9 cellular contexts compared by ENCODE assay signal in the genomic region with DNA sequence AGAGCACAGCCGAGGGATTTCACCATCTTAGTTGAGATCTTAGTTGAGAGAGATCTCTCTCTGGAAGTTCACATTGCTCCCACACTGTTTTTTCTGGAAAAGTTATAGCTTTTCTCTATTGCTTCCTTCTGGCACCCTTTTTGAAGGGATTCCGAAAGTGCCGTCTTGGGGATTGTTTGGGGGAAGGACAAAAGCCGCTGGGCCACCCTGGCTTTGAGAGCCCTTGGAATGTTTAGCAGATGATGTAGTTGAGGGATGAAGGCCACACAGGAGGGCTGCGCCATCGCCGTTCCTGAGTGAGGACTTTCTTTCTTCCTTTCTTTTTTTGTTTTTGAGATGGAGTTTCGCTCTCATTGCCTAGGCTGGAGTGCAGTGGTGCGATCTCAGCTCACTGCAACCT. TPM values are rescaled to one million over a fixed set of nuclear protein-coding genes. Genes with fewer than 3 reads are reported as not detected.
A peak's percentile ranks its signal among the peaks of the same experiment; 100 is the strongest.
DNase-seq lines count a peak whose midpoint lies in the region; ATAC-seq and TF ChIP-seq lines count a peak whose summit lies in the region.
"Had no signal": no experiment of that assay in that cellular context is flagged by ENCODE, and none has a peak within 500 bp of the region (broad histone marks: within the 10 kb centered on the region; RNA-seq: fewer than 3 reads in every experiment).

No MANE protein-coding gene starts in this region.

- H3K4me3 ChIP-seq in PC-3 (ENCODE audit: low read length): no peak overlapping the region
- no peak overlapping the region for H3K4me3 ChIP-seq in right lobe of liver

- no peak overlapping the region for H3K4me3 Mint-ChIP-seq in brain

- H3K36me3 ChIP-seq in PC-3 (ENCODE audit: low read depth, low read length) (no peaks in the 10 kb centered on the region), right lobe of liver (no peaks in the 10 kb centered on the region)

- H3K9me2 ChIP-seq in PC-3 (replicated peaks; ENCODE audit: low read length): no peaks in the 10 kb centered on the region

- H3K9me3 ChIP-seq in PC-3 (ENCODE audit: low read length): no peaks in the 10 kb centered on the region
- H3K9me3 ChIP-seq in right lobe of liver: no peaks in the 10 kb centered on the region

- H3K9ac ChIP-seq in PC-3 (ENCODE audit: low read length): no peak overlapping the region

- in situ Hi-C loops in KBM-7 (cut with MboI; ENCODE audit: low pct_unique_long_range_greater_than_20kb, low sequenced_read_pairs): no loop called here

- POLR2A ChIA-PET in PC-3 (lab: Charles Lee; ENCODE audit: unreplicated experiment): interaction anchor here (0.7 kb wide), 1 partner anchor 1568 kb away, joined by 4 read pairs; no protein-coding TSS in a partner anchor

- BruUV-seq in PC-3 (replicated peaks; lab: Mats Ljungman, UMichigan): no TSS peak

- peaks cover 19% of the 10 kb centered on the region for H3K36me3 Mint-ChIP-seq in brain

- H3K27ac ChIP-seq in PC-3 (ENCODE audit: low read length) (peak overlapping the region; percentile 93), right lobe of liver (peak overlapping the region; percentile 40 to 84 (median 63)), substantia nigra (ENCODE audit: low read depth, low read length, poor library complexity, severe bottlenecking) (peak overlapping the region; percentile 55)

- peaks cover 0 to 10% (median 3%) of the 10 kb centered on the region in 5 experiments for H3K9me3 Mint-ChIP-seq in brain

- CTCF ChIA-PET in PC-3 (lab: Charles Lee): no interaction called here

- peaks cover 4% of the 10 kb centered on the region for H3K27me3 Mint-ChIP-seq in brain

- no peak overlapping the region for H2AFZ ChIP-seq in PC-3 (ENCODE audit: low read length)

- intact Hi-C loops in PC-3 (cut with micrococcal nuclease): loop anchor here (2.0 kb wide), 2 partner anchors 37 to 51 kb away; no protein-coding TSS in a partner anchor
- intact Hi-C loops in right lobe of liver (cut with DNase I): no loop called here

- WGBS in right lobe of liver (ENCODE audit: insufficient coverage, low coverage, low lambda C conversion rate, missing lambda C conversion rate): 78% methylated on average over 7 of the region's 9 CpGs

- peaks cover 8% of the 10 kb centered on the region for H3F3A ChIP-seq in PC-3 (ENCODE audit: low read length, unreplicated experiment)

- no peak for TF ChIP-seq POLR2A in right lobe of liver (IDR thresholded peaks at IDR 0.05)

- DNase-seq in PC-3 (no peak), right lobe of liver (peak in 2 of 3 donors; percentile 8 to 17), substantia nigra (lab: John Stamatoyannopoulos, UW) (no peak), iPS-NIHi11 (ENCODE audit: low spot score) (no peak), KBM-7 (no peak)
- no peak for DNase-seq in central memory CD4-positive, alpha-beta T cell

- peaks cover 92% of the 10 kb centered on the region for H3K79me2 ChIP-seq in PC-3 (ENCODE audit: low read length)

- H3K4me1 ChIP-seq in PC-3 (ENCODE audit: insufficient read depth, low read length): peaks cover 87% of the 10 kb centered on the region
- H3K4me1 ChIP-seq in right lobe of liver: peaks cover 0 to 51% (median 24%) of the 10 kb centered on the region in 4 donors

- TF ChIP-seq CTCF in PC-3 (conservative IDR thresholded peaks at IDR 0.05; ENCODE audit: low read depth, low read length) (no peak), brain (conservative IDR thresholded peaks at IDR 0.05) (no peak), right lobe of liver (IDR thresholded peaks at IDR 0.05) (no peak)

- no peak overlapping the region for H3K4me2 ChIP-seq in PC-3 (ENCODE audit: low read length)

- H4K20me1 ChIP-seq in PC-3 (ENCODE audit: low read length): no peaks in the 10 kb centered on the region

- ATAC-seq in PC-3 (no peak), right lobe of liver (no peak)
- ATAC-seq: activated CD4-positive, CD25-positive, alpha-beta regulatory T cell treated with anti-CD3 and anti-CD28 coated beads, Interleukin-2, amount 50 U/mL, for 24 hours; Panc1 had no signal

- peaks cover 83% of the 10 kb centered on the region for H3K4me1 Mint-ChIP-seq in brain

- H3K27me3 ChIP-seq in PC-3 (ENCODE audit: low read length): no peaks in the 10 kb centered on the region
- no peaks in the 10 kb centered on the region for H3K27me3 ChIP-seq in right lobe of liver

- peak overlapping the region in 3 of 5 experiments; percentile 64 to 84 (median 77) for H3K27ac Mint-ChIP-seq in brain

RNA-seq across cellular contexts. Expression of a gene that starts 17.7 kb away (rescaled TPM):
- total RNA-seq in PC-3 (2014; rRNA removed): 49.6 and 64.0 TPM in 2 replicates
- 50.7 TPM for polyA plus RNA-seq in brain (ENCODE audit: insufficient read depth, low read depth, low replicate concordance)
- 10 to 100 TPM; 25.4 to 49.1 (median 28.0) TPM for total RNA-seq in right lobe of liver

Comparison
In these comparisons a context has a peak if more than half of its experiments do, and no peak if none do; other contexts are left out.
1. DNase-seq: peak in right lobe of liver (2 of 3); none in PC-3 (single experiment), substantia nigra (0 of 49), iPS-NIHi11 (single experiment), central memory CD4-positive, alpha-beta T cell (single experiment) and KBM-7 (single experiment).
2. Peak in every context shown above with its lines, with median percentiles within 50 percentile points of each other: H3K27ac ChIP-seq.